In the genomic region with DNA sequence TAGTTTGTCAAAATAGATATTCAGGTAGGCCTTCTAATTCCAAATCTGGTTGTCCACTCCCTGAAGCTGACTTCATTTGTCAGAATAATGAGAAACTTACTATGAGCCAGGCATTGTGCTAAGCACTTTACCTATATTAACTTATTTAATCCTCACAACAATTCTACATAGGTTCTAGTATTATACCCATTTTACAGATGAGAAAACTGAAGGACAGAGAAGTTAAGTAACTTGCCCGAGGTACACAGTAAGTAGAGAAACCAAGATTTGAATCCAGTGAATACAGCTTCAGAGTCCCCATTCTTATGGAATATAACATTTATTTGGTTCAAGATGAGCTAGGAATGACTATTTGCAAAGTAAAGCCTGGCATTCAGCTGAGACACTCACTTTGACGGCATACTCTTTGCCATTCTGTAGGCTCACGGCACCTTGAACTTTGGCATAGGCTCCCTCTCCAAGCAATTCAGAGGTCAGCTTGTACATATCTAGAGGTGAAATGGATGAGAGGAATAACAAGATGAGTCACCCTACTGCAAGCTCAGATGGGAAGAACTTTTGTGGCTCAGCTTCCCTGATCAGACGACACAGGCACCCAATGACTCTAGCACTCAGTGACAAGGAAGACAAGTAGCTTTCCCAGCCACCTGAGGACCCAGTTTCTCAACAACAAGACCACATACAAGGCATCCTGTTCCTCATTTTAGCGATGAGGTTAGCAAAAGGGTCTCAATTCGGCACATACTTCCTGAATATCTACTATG, we compare ENCODE assay signal across 16 cellular contexts. TPM values are rescaled to one million over a fixed set of nuclear protein-coding genes. Genes with fewer than 3 reads are reported as not detected.
DNase-seq lines count a peak whose midpoint lies in the region; ATAC-seq and TF ChIP-seq lines count a peak whose summit lies in the region.
"Had no signal": no experiment of that assay in that cellular context is flagged by ENCODE, and none has a peak within 500 bp of the region (broad histone marks: within the 10 kb centered on the region; RNA-seq: fewer than 3 reads in every experiment).

No MANE protein-coding gene starts in this region.

- ATAC-seq in IMR-90 (ENCODE audit: low read depth) (no peak), left colon (peak; percentile 36), GM18505 (IDR thresholded peaks at IDR 0.05; ENCODE audit: unreplicated experiment) (no peak)
- ATAC-seq: sciatic nerve had no signal

- no peaks in the 10 kb centered on the region for H3K9me3 Mint-ChIP-seq in CD8-positive, alpha-beta memory T cell
- no peaks in the 10 kb centered on the region for H3K9me3 Mint-ChIP-seq in activated CD4-positive, alpha-beta memory T cell treated with anti-CD3 and anti-CD28 coated beads for 36 hours
- H3K9me3 Mint-ChIP-seq: nephron had no signal

- 86% methylated on average over 1 of the region's 6 CpGs; no CpG with 5 or more reads in 1 of the 2 experiments for WGBS in IMR-90 (ENCODE audit: extremely low coverage in 2 of 2, insufficient read length in 1 of 2), 2 experiments

- CTCF ChIA-PET in CD8-positive, alpha-beta memory T cell (lab: Charles Lee), result no interaction called here
- CTCF ChIA-PET in IMR-90 (lab: Yijun Ruan, JAX), result no interaction called here
- CTCF ChIA-PET in activated CD4-positive, alpha-beta memory T cell treated with anti-CD3 and anti-CD28 coated beads for 36 hours (lab: Charles Lee), result interaction anchor here (1.0 to 2.2 kb wide), 3 partner anchors 10 to 138 kb away, joined by 3 to 8 read pairs (median 3); a partner anchor contains a TSS

- H3K18ac ChIP-seq in IMR-90 (ENCODE audit: low read depth, low read length), result no peak overlapping the region

- H3K9ac ChIP-seq in IMR-90 (ENCODE audit: low read depth, low read length), result no peak overlapping the region

- H4K91ac ChIP-seq in IMR-90 (ENCODE audit: insufficient read depth, low read depth, low read length), result no peak overlapping the region

- intact Hi-C loops in IMR-90 (cut with micrococcal nuclease) (no loop called here), left colon (cut with DNase I, micrococcal nuclease) (no loop called here)
- intact Hi-C loops in activated CD4-positive, alpha-beta memory T cell treated with anti-CD3 and anti-CD28 coated beads for 36 hours (cut with micrococcal nuclease), result no loop called here

- no peaks in the 10 kb centered on the region; the same call in 1 of the 2 replicates for H4K20me1 ChIP-seq in IMR-90 (ENCODE audit: insufficient read depth, low read length)

- dilution Hi-C loops in IMR-90 (cut with HindIII; ENCODE audit: low sequenced_read_pairs, unreplicated experiment), result no loop called here

- H3K36me3 Mint-ChIP-seq in CD8-positive, alpha-beta memory T cell, result peaks cover 0 to 89% (median 10%) of the 10 kb centered on the region in 3 donors
- peaks cover 28% of the 10 kb centered on the region for H3K36me3 Mint-ChIP-seq in activated CD4-positive, alpha-beta memory T cell treated with anti-CD3 and anti-CD28 coated beads for 36 hours

- peaks cover 19% of the 10 kb centered on the region for H3K36me3 ChIP-seq in CD8-positive, alpha-beta memory T cell (ENCODE audit: insufficient read depth, low read length)
- H3K36me3 ChIP-seq in IMR-90 (ENCODE audit: control insufficient read depth, insufficient read depth, low read length), result peaks cover 58% of the 10 kb centered on the region
- H3K36me3 ChIP-seq in HAP-1 (replicated peaks), result peaks cover 12% of the 10 kb centered on the region

- H3K27me3 Mint-ChIP-seq in CD8-positive, alpha-beta memory T cell, result no peaks in the 10 kb centered on the region
- no peaks in the 10 kb centered on the region for H3K27me3 Mint-ChIP-seq in activated CD4-positive, alpha-beta memory T cell treated with anti-CD3 and anti-CD28 coated beads for 36 hours

- H3K27me3 ChIP-seq in CD8-positive, alpha-beta memory T cell (ENCODE audit: insufficient read depth, low read length, poor library complexity, severe bottlenecking), result no peaks in the 10 kb centered on the region
- H3K27me3 ChIP-seq in IMR-90 (ENCODE audit: control insufficient read depth, insufficient read depth, low read length) (no peaks in the 10 kb centered on the region), HAP-1 (ENCODE audit: low read depth) (no peaks in the 10 kb centered on the region)
- H3K27me3 ChIP-seq: ascending aorta, MG63 had no signal

- no peak overlapping the region for H4K8ac ChIP-seq in IMR-90 (ENCODE audit: low read depth in 2 of 2, low read length in 2 of 2)

- no peak overlapping the region for H3K23ac ChIP-seq in IMR-90 (ENCODE audit: low read depth, low read length)

- no peak overlapping the region for H2AFZ ChIP-seq in IMR-90 (replicated peaks; ENCODE audit: low read length, poor library complexity)
- H2AFZ ChIP-seq: PC-9 had no signal

- H3K4me3 ChIP-seq in CD8-positive, alpha-beta memory T cell (ENCODE audit: low read length), result no peak overlapping the region
- H3K4me3 ChIP-seq in IMR-90 (ENCODE audit: insufficient read depth, low read depth, low read length) (no peak overlapping the region), HAP-1 (no peak overlapping the region)
- H3K4me3 ChIP-seq: ascending aorta, MG63, PC-9 had no signal

- peaks cover 7% of the 10 kb centered on the region for H3K9me1 ChIP-seq in IMR-90 (ENCODE audit: insufficient read depth, low read length)

- no peak overlapping the region for H2AK9ac ChIP-seq in IMR-90 (replicated peaks; ENCODE audit: low read depth, low read length, poor library complexity)

- BruUV-seq in IMR-90 (replicated peaks; lab: Mats Ljungman, UMichigan), result no TSS peak

- peak overlapping the region in 6 of 8 donors; percentile 77 to 98 (median 88) for H3K27ac Mint-ChIP-seq in CD8-positive, alpha-beta memory T cell
- peak overlapping the region; percentile 38 for H3K27ac Mint-ChIP-seq in activated CD4-positive, alpha-beta memory T cell treated with anti-CD3 and anti-CD28 coated beads for 36 hours
- H3K27ac Mint-ChIP-seq: nephron had no signal

- H2BK20ac ChIP-seq in IMR-90 (ENCODE audit: low read depth, low read length), result no peak overlapping the region

- no peak overlapping the region for H2AK5ac ChIP-seq in IMR-90 (ENCODE audit: low read depth, low read length)

- peaks cover 0 to 5% of the 10 kb centered on the region in 2 experiments; a peak in 3 of 4 replicates for H3K79me1 ChIP-seq in IMR-90 (ENCODE audit: low read depth in 1 of 2, low read length in 2 of 2)

- no peak overlapping the region for H3K56ac ChIP-seq in IMR-90 (ENCODE audit: extremely low read depth, insufficient read depth, low read length)

- DNase-seq in CD8-positive, alpha-beta memory T cell, result no peak
- DNase-seq in IMR-90 (peak; percentile 13), left colon (no peak), HAP-1 (ENCODE audit: low spot score in 2 of 2) (no peak), anterior cingulate cortex (lab: John Stamatoyannopoulos, UW) (no peak)
- no peak for DNase-seq in activated CD4-positive, alpha-beta memory T cell treated with anti-CD3 and anti-CD28 coated beads for 36 hours
- DNase-seq: Calu3; effector CD8-positive, alpha-beta T cell; glutamatergic neuron; MG63; PC-9 had no signal

- no peak for TF ChIP-seq RAD21 in IMR-90 (IDR thresholded peaks at IDR 0.05; ENCODE audit: low read length)

- H3K4me1 ChIP-seq in CD8-positive, alpha-beta memory T cell (ENCODE audit: insufficient read depth, low read length), result peaks cover 26% of the 10 kb centered on the region
- no peaks in the 10 kb centered on the region for H3K4me1 ChIP-seq in IMR-90 (ENCODE audit: control insufficient read depth, insufficient read depth, low read length)
- H3K4me1 ChIP-seq in HAP-1, result no peaks in the 10 kb centered on the region
- H3K4me1 ChIP-seq: ascending aorta had no signal

- H2BK120ac ChIP-seq in IMR-90 (ENCODE audit: low read depth, low read length), result no peak overlapping the region

- no peak overlapping the region for H3K4ac ChIP-seq in IMR-90 (ENCODE audit: low read depth, low read length)

- H2BK5ac ChIP-seq in IMR-90 (ENCODE audit: low read depth, low read length, poor library complexity, severe bottlenecking), result no peak overlapping the region

- no peak overlapping the region for H3K4me2 ChIP-seq in IMR-90 (ENCODE audit: low read depth, low read length)
- H3K4me2 ChIP-seq: PC-9 had no signal

- POLR2A ChIA-PET in CD8-positive, alpha-beta memory T cell (lab: Charles Lee), result no interaction called here
- POLR2A ChIA-PET in IMR-90 (lab: Charles Lee; ENCODE audit: unreplicated experiment), result no interaction called here
- POLR2A ChIA-PET in activated CD4-positive, alpha-beta memory T cell treated with anti-CD3 and anti-CD28 coated beads for 36 hours (lab: Charles Lee), result no interaction called here

- peaks cover 30 to 31% (median 31%) of the 10 kb centered on the region in 3 donors for H3K4me1 Mint-ChIP-seq in CD8-positive, alpha-beta memory T cell
- H3K4me1 Mint-ChIP-seq in activated CD4-positive, alpha-beta memory T cell treated with anti-CD3 and anti-CD28 coated beads for 36 hours (ENCODE audit: low read depth), result peaks cover 24% of the 10 kb centered on the region

- H2BK15ac ChIP-seq in IMR-90 (ENCODE audit: low read depth, low read length), result no peak overlapping the region

- H3K4me3 Mint-ChIP-seq in CD8-positive, alpha-beta memory T cell, result peak overlapping the region in 4 of 7 donors; percentile 23 to 80 (median 48)
- no peak overlapping the region for H3K4me3 Mint-ChIP-seq in activated CD4-positive, alpha-beta memory T cell treated with anti-CD3 and anti-CD28 coated beads for 36 hours
- H3K4me3 Mint-ChIP-seq: nephron had no signal

- no peak for TF ChIP-seq CTCF in IMR-90 (conservative IDR thresholded peaks at IDR 0.05; ENCODE audit: low read depth, low read length)

- H3K9me3 ChIP-seq in CD8-positive, alpha-beta memory T cell (ENCODE audit: low read length), result no peaks in the 10 kb centered on the region
- H3K9me3 ChIP-seq in IMR-90 (ENCODE audit: control insufficient read depth, insufficient read depth, low read length) (no peaks in the 10 kb centered on the region), HAP-1 (no peaks in the 10 kb centered on the region)
- H3K9me3 ChIP-seq: ascending aorta, MG63 had no signal

- in situ Hi-C loops in IMR-90 (cut with MboI; ENCODE audit: low sequenced_read_pairs) (no loop called here), HAP-1 (cut with MboI; ENCODE audit: low sequenced_read_pairs) (no loop called here)

- H4K5ac ChIP-seq in IMR-90 (ENCODE audit: low read depth, low read length), result no peak overlapping the region

- TF ChIP-seq POLR2A in IMR-90 (IDR thresholded peaks at IDR 0.05; ENCODE audit: low read depth, low read length), result no peak
- TF ChIP-seq POLR2A in GM18505 (IDR thresholded peaks at IDR 0.05; ENCODE audit: borderline replicate concordance, extremely low read depth, insufficient read depth, insufficient read length), result no peak

- no peak overlapping the region for H3K27ac ChIP-seq in CD8-positive, alpha-beta memory T cell (ENCODE audit: low read depth, low read length)
- no peak overlapping the region for H3K27ac ChIP-seq in IMR-90 (ENCODE audit: insufficient read depth, low read length)
- H3K27ac ChIP-seq: ascending aorta, PC-9 had no signal

- H3K14ac ChIP-seq in IMR-90 (replicated peaks; ENCODE audit: low read depth, low read length), result no peak overlapping the region

RNA-seq across cellular contexts. Expression of a gene that starts 23.7 kb away (rescaled TPM):
- 10 to 100 TPM; 27.9 to 32.4 TPM for total RNA-seq in CD8-positive, alpha-beta memory T cell
- polyA plus RNA-seq in CD8-positive, alpha-beta memory T cell, result 39.0 TPM
- 14.3 and 16.4 TPM in 2 replicates for total RNA-seq in IMR-90 (2012; rRNA removed)
- 32.9 and 35.2 TPM in 2 replicates for polyA plus RNA-seq in IMR-90 (2012; rRNA removed)
- polyA plus RNA-seq in IMR-90 (2012; cell fraction: cytosol; rRNA removed), result 19.1 and 20.7 TPM in 2 replicates
- polyA plus RNA-seq in IMR-90 (2012; cell fraction: nucleus; rRNA removed; ENCODE audit: low replicate concordance), result 196 and 231 TPM in 2 replicates
- 10 to 100 TPM; 28.2 to 28.5 TPM for total RNA-seq in activated CD4-positive, alpha-beta memory T cell treated with anti-CD3 and anti-CD28 coated beads for 36 hours
- 10 to 100 TPM; 46.2 to 52.4 TPM for total RNA-seq in left colon

RNA-seq across cellular contexts. Expression of a gene that starts 28.9 kb away (rescaled TPM):
- not detected for total RNA-seq in CD8-positive, alpha-beta memory T cell
- not detected for polyA plus RNA-seq in CD8-positive, alpha-beta memory T cell
- total RNA-seq in IMR-90 (2012; rRNA removed) (not detected in 2 replicates), left colon (not detected)
- polyA plus RNA-seq in IMR-90 (2012; rRNA removed), result not detected in 2 replicates
- polyA plus RNA-seq in IMR-90 (2012; cell fraction: cytosol; rRNA removed), result not detected in 2 replicates
- not detected in 2 replicates for polyA plus RNA-seq in IMR-90 (2012; cell fraction: nucleus; rRNA removed; ENCODE audit: low replicate concordance)
- not detected for total RNA-seq in activated CD4-positive, alpha-beta memory T cell treated with anti-CD3 and anti-CD28 coated beads for 36 hours
- total RNA-seq: ascending aorta; Calu3; PC-9; sciatic nerve; T-helper 1 cell treated with Interleukin-12 subunit alpha and Interleukin-12 subunit beta and Interleukin-4 antibody, amounts not matched to agents 30 ng/mL and 1 ng/mL, for 36 hours had no signal

RNA-seq across cellular contexts. Expression of a gene that starts 36.3 kb away (rescaled TPM):
- 10 to 100 TPM; 10.3 to 11.3 TPM for total RNA-seq in CD8-positive, alpha-beta memory T cell
- polyA plus RNA-seq in CD8-positive, alpha-beta memory T cell, result 26.0 TPM
- 6.4 and 7.3 TPM in 2 replicates for total RNA-seq in IMR-90 (2012; rRNA removed)
- 8.3 and 9.0 TPM in 2 replicates for polyA plus RNA-seq in IMR-90 (2012; rRNA removed)
- 7.2 and 9.7 TPM in 2 replicates for polyA plus RNA-seq in IMR-90 (2012; cell fraction: cytosol; rRNA removed)
- 22.3 and 26.0 TPM in 2 replicates for polyA plus RNA-seq in IMR-90 (2012; cell fraction: nucleus; rRNA removed; ENCODE audit: low replicate concordance)
- total RNA-seq in activated CD4-positive, alpha-beta memory T cell treated with anti-CD3 and anti-CD28 coated beads for 36 hours, result 1 to 10 TPM; 8.2 to 10.0 TPM
- 10 to 100 TPM; 15.6 to 18.1 TPM for total RNA-seq in left colon
